Comparison of ENCODE assay signal across 8 cellular contexts in genomic region chr4:184471872-184472539, GRCh38. TPM values are rescaled to one million over a fixed set of nuclear protein-coding genes. Genes with fewer than 3 reads are reported as not detected.
A peak's percentile ranks its signal among the peaks of the same experiment; 100 is the strongest.
DNase-seq lines count a peak whose midpoint lies in the region; ATAC-seq and TF ChIP-seq lines count a peak whose summit lies in the region.

No MANE protein-coding gene starts in this region.

- no peak for ATAC-seq in GM21737 (IDR thresholded peaks at IDR 0.05; ENCODE audit: unreplicated experiment)

- H3K9ac ChIP-seq in stomach smooth muscle (ENCODE audit: low read length in 2 of 2): peak overlapping the region; percentile 80 to 88

- DNase-seq in activated CD8-positive, alpha-beta memory T cell treated with anti-CD3 and anti-CD28 coated beads for 24 hours: peak; percentile 76
- no peak for DNase-seq in activated CD8-positive, alpha-beta memory T cell treated with anti-CD3 and anti-CD28 coated beads, Interleukin-2, amount 50 U/mL, for 48 hours
- DNase-seq in NAMALWA (ENCODE audit: low spot score): peak; percentile 81
- no peak for DNase-seq in kidney epithelial cell (ENCODE audit: low read depth)
- no peak for DNase-seq in SHP77 treated with DMSO at 0.1 percent for 48 hours (lab: John Stamatoyannopoulos, UW)

- H3K4me3 ChIP-seq in kidney epithelial cell (ENCODE audit: low read depth, low read length) (peak overlapping the region; percentile 69), stomach smooth muscle (ENCODE audit: low read length in 2 of 2) (peak overlapping the region; percentile 83 to 98)

- H3K27ac ChIP-seq in angular gyrus (ENCODE audit: low read depth, low read length) (peak overlapping the region; percentile 72), stomach smooth muscle (ENCODE audit: low read length) (peak overlapping the region; percentile 85)

- no peaks in the 10 kb centered on the region for H3K36me3 ChIP-seq in kidney epithelial cell (ENCODE audit: control insufficient read depth, insufficient read depth, low read length)
- H3K36me3 ChIP-seq in stomach smooth muscle (ENCODE audit: control insufficient read depth in 2 of 2, insufficient read depth in 2 of 2, low read length in 2 of 2): peaks cover 0 to 2% of the 10 kb centered on the region in 2 donors

- H3K4me1 ChIP-seq in stomach smooth muscle (ENCODE audit: control insufficient read depth, insufficient read depth, low read length): peaks cover 32% of the 10 kb centered on the region

- no peaks in the 10 kb centered on the region for H3K9me3 ChIP-seq in stomach smooth muscle (ENCODE audit: control insufficient read depth in 2 of 2, low read length in 2 of 2)

- H3K27me3 ChIP-seq in kidney epithelial cell (ENCODE audit: control insufficient read depth, insufficient read depth, low read length): no peaks in the 10 kb centered on the region
- no peaks in the 10 kb centered on the region for H3K27me3 ChIP-seq in stomach smooth muscle (ENCODE audit: control insufficient read depth in 1 of 2, insufficient read depth in 2 of 2, low read length in 2 of 2)

- TF ChIP-seq CTCF in kidney epithelial cell (IDR thresholded peaks at IDR 0.05; ENCODE audit: insufficient read depth, low read length, poor library complexity, severe bottlenecking): no peak

RNA-seq across cellular contexts. Expression of gene IRF2, which starts 2.3 kb away (rescaled TPM):
- 30.4 and 36.4 TPM in 2 replicates for total RNA-seq in kidney epithelial cell

Comparison
In these comparisons a context has a peak if more than half of its experiments do, and no peak if none do; other contexts are left out.
1. DNase-seq: peak in activated CD8-positive, alpha-beta memory T cell treated with anti-CD3 and anti-CD28 coated beads for 24 hours (single experiment) and NAMALWA (single experiment); none in activated CD8-positive, alpha-beta memory T cell treated with anti-CD3 and anti-CD28 coated beads, Interleukin-2, amount 50 U/mL, for 48 hours (single experiment), kidney epithelial cell (single experiment) and SHP77 treated with DMSO at 0.1 percent for 48 hours (single experiment).